8 cellular contexts compared by ENCODE assay signal in genomic region chr3:185937689-185938374, GRCh38. TPM values are rescaled to one million over a fixed set of nuclear protein-coding genes. Genes with fewer than 3 reads are reported as not detected.
DNase-seq lines count a peak whose midpoint lies in the region; ATAC-seq and TF ChIP-seq lines count a peak whose summit lies in the region.

Gene TRA2B, minus strand, starts transcription at chr3:185938014. Its CDS starts 154 bp downstream, at chr3:185937860.

- intact Hi-C loops in colonic mucosa (cut with DNase I), result no loop called here

- H3K4me3 ChIP-seq in colonic mucosa, result peak within 1 kb of the TSS; percentile 94

- ATAC-seq in GM19324 (IDR thresholded peaks at IDR 0.05; ENCODE audit: low FRiP score, unreplicated experiment) (peak; percentile 89), HG03469 (IDR thresholded peaks at IDR 0.05; ENCODE audit: unreplicated experiment) (peak; percentile 86)

- peak within 1 kb of the TSS; percentile 100 for H3K27ac ChIP-seq in colonic mucosa
- H3K27ac ChIP-seq in layer of hippocampus (ENCODE audit: low read depth, low read length), result peak within 1 kb of the TSS; percentile 99

- no peaks in the 10 kb centered on the region for H3K27me3 ChIP-seq in colonic mucosa
- no peaks in the 10 kb centered on the region for H3K27me3 ChIP-seq in layer of hippocampus (ENCODE audit: control insufficient read depth, insufficient read depth, low read length)

- H3K4me1 ChIP-seq in colonic mucosa, result peaks cover 6% of the 10 kb centered on the region

- no peaks in the 10 kb centered on the region for H3K9me3 ChIP-seq in colonic mucosa

- peak within 1 kb of the TSS; percentile 100 for H3K9ac ChIP-seq in colonic mucosa (ENCODE audit: low read depth in 2 of 2, low read length in 2 of 2)

- DNase-seq in C1 segment of cervical spinal cord (lab: John Stamatoyannopoulos, UW) (peak; percentile 92 to 99 (median 97)), NCI-H526 (lab: John Stamatoyannopoulos, UW) (peak; percentile 94 to 99), colonic mucosa (peak; percentile 99)
- peak; percentile 100 for DNase-seq in activated CD4-positive, alpha-beta T cell treated with anti-CD3 and anti-CD28 coated beads for 48 hours
- peak; percentile 98 for DNase-seq in stimulated activated CD4-positive, alpha-beta T cell treated with anti-CD3 and anti-CD28 coated beads, Interleukin-1b, Interleukin-23, amount 100 ng/mL, for 4 hours (ENCODE audit: low read depth in 2 of 2)

- H3K36me3 ChIP-seq in colonic mucosa, result no peaks in the 10 kb centered on the region

- TF ChIP-seq CTCF in colonic mucosa (IDR thresholded peaks at IDR 0.05), result no peak

RNA-seq across cellular contexts. Expression of gene TRA2B, which starts in this region (rescaled TPM):
- 100 to 1,000 TPM in 1 of 2 donors, 10 to 100 TPM in 1; 98.8 to 140 TPM for total RNA-seq in colonic mucosa

Comparison
In these comparisons a context has a peak if more than half of its experiments do, and no peak if none do; other contexts are left out.
1. Peak in every context shown above with its lines: DNase-seq, ATAC-seq, H3K4me3 ChIP-seq and H3K27ac ChIP-seq.